ENCODE assay signal across 16 cellular contexts in genomic region chr3:141164844-141165243, GRCh38.
A peak's percentile ranks its signal among the peaks of the same experiment; 100 is the strongest.
DNase-seq lines count a peak whose midpoint lies in the region; ATAC-seq and TF ChIP-seq lines count a peak whose summit lies in the region.
"Had no signal": no experiment of that assay in that cellular context is flagged by ENCODE, and none has a peak within 500 bp of the region (broad histone marks: within the 10 kb centered on the region; RNA-seq: fewer than 3 reads in every experiment).

No MANE protein-coding gene starts in this region.

- H3K27ac ChIP-seq in right atrium auricular region (no peak overlapping the region), H9 (ENCODE audit: insufficient read length, low read depth, low read length) (no peak overlapping the region)
- H3K27ac ChIP-seq: A549, C4-2B had no signal

- H3K27me3 ChIP-seq in right atrium auricular region (no peaks in the 10 kb centered on the region), H9 (ENCODE audit: insufficient read depth, low read length) (no peaks in the 10 kb centered on the region)
- H3K27me3 ChIP-seq: BE2C had no signal

- H3K9me3 Mint-ChIP-seq in nephron = peaks cover 47% of the 10 kb centered on the region
- peaks cover 14 to 16% of the 10 kb centered on the region in 2 experiments for H3K9me3 Mint-ChIP-seq in H9

- DNase-seq in left ventricle myocardium superior = no peak
- no peak for DNase-seq in right atrium auricular region (ENCODE audit: low spot score)
- peak; percentile 8 for DNase-seq in NCI-H69 (lab: John Stamatoyannopoulos, UW)
- DNase-seq in H9 = no peak
- DNase-seq in hippocampal formation (lab: John Stamatoyannopoulos, UW) = no peak
- DNase-seq: BE2C; CD4-positive, alpha-beta memory T cell; COR-L47; DMS153; DMS79 treated with DMSO at 0.1 percent for 48 hours; EL; GOT3 had no signal

- H2BK15ac ChIP-seq in H9 (ENCODE audit: low read depth, low read length) = no peak overlapping the region

- no peak overlapping the region for H3K4me2 ChIP-seq in H9 (ENCODE audit: insufficient read depth, insufficient read length, low read length)
- H3K4me2 ChIP-seq: A549 had no signal

- intact Hi-C loops in left ventricle myocardium superior (cut with micrococcal nuclease) = no loop called here

- no peak overlapping the region for H2BK12ac ChIP-seq in H9 (ENCODE audit: insufficient read length, low read depth, low read length)

- no peak for TF ChIP-seq CTCF in right atrium auricular region (IDR thresholded peaks at IDR 0.05)
- TF ChIP-seq CTCF in nephron (IDR thresholded peaks at IDR 0.05; ENCODE audit: unreplicated experiment in 3 of 3) = no peak
- no peak for TF ChIP-seq CTCF in H9 (conservative IDR thresholded peaks at IDR 0.05)

- peaks cover 37% of the 10 kb centered on the region for H3K36me3 Mint-ChIP-seq in nephron (ENCODE audit: low read depth)
- H3K36me3 Mint-ChIP-seq in H9 (ENCODE audit: insufficient read depth in 1 of 3, low read depth in 3 of 3) = peaks cover 8 to 12% (median 8%) of the 10 kb centered on the region in 3 experiments; a peak in 5 of 7 replicates

- H2BK5ac ChIP-seq in H9 (ENCODE audit: insufficient read length, low read length) = no peak overlapping the region

- peak; percentile 51 for ATAC-seq in left ventricle myocardium superior
- ATAC-seq: A549 had no signal

- no peak overlapping the region for H3K4me3 ChIP-seq in right atrium auricular region
- H3K4me3 ChIP-seq: A549, HAP-1 had no signal

- no peak overlapping the region for H2BK120ac ChIP-seq in H9 (ENCODE audit: low read depth, low read length, poor library complexity, severe bottlenecking)

- no peak overlapping the region for H3K56ac ChIP-seq in H9 (ENCODE audit: insufficient read length, low read depth, low read length)

- H2BK20ac ChIP-seq in H9 (ENCODE audit: low read depth, low read length, poor library complexity, severe bottlenecking) = no peak overlapping the region

- no peaks in the 10 kb centered on the region for H3K79me1 ChIP-seq in H9 (ENCODE audit: insufficient read depth, low read depth, low read length, poor library complexity, severe bottlenecking)

- H3K23ac ChIP-seq in H9 (ENCODE audit: insufficient read length, low read depth, low read length) = no peak overlapping the region

- no peak overlapping the region for H3K9ac ChIP-seq in H9 (ENCODE audit: extremely low read depth, insufficient read length, low read length)

- peaks cover 0 to 14% of the 10 kb centered on the region in 2 donors for H3K9me3 ChIP-seq in right atrium auricular region
- H3K9me3 ChIP-seq in H9 (ENCODE audit: control insufficient read depth, low read depth, low read length) = no peaks in the 10 kb centered on the region
- H3K9me3 ChIP-seq: BE2C had no signal

- H3K36me3 ChIP-seq in right atrium auricular region = no peaks in the 10 kb centered on the region
- H3K36me3 ChIP-seq: BE2C, HAP-1 had no signal

- WGBS in H9 (ENCODE audit: extremely low coverage, insufficient read length, low lambda C conversion rate) = no CpG with 5 or more reads among the region's 5 CpGs

- H4K20me1 ChIP-seq in H9 (ENCODE audit: control insufficient read depth, insufficient read depth, insufficient read length) = no peaks in the 10 kb centered on the region

- H3K27me3 Mint-ChIP-seq in nephron (ENCODE audit: low read depth) (no peaks in the 10 kb centered on the region), H9 (ENCODE audit: low read depth) (0 out of 2 replicates have a peak, but pooled peaks cover 2% of the 10 kb centered on the region)

- H3K14ac ChIP-seq in H9 (ENCODE audit: insufficient read depth, low read length) = no peak overlapping the region

- H4K8ac ChIP-seq in H9 (replicated peaks; ENCODE audit: insufficient read length, low read depth, low read length) = no peak overlapping the region

- H3K27ac Mint-ChIP-seq in nephron (peak overlapping the region; percentile 38 to 79 (median 65)), H9 (no peak overlapping the region)
- H3K27ac Mint-ChIP-seq: CD4-positive, alpha-beta memory T cell had no signal

- H3K23me2 ChIP-seq in H9 (ENCODE audit: insufficient read length, low read depth, low read length, poor library complexity, severe bottlenecking) = no peaks in the 10 kb centered on the region

- H3K4me1 Mint-ChIP-seq in nephron (no peaks in the 10 kb centered on the region), H9 (no peaks in the 10 kb centered on the region)
- H3K4me1 Mint-ChIP-seq: CD4-positive, alpha-beta memory T cell had no signal

- H3K18ac ChIP-seq in H9 (ENCODE audit: insufficient read length, low read depth, low read length) = no peak overlapping the region

- H4K91ac ChIP-seq in H9 (ENCODE audit: insufficient read length, low read depth, low read length) = no peak overlapping the region

- H4K5ac ChIP-seq in H9 (ENCODE audit: insufficient read length, low read depth, low read length) = no peak overlapping the region

- no peak overlapping the region for H2AK5ac ChIP-seq in H9 (ENCODE audit: insufficient read length, low read length)

- H3K4ac ChIP-seq in H9 (ENCODE audit: low read depth, low read length) = no peak overlapping the region

- H3T11ph ChIP-seq in H9 (ENCODE audit: low read length) = no peak overlapping the region

- H2AFZ ChIP-seq in H9 (ENCODE audit: low read length) = no peak overlapping the region

- H3K4me3 Mint-ChIP-seq in nephron (no peak overlapping the region), H9 (no peak overlapping the region)
- H3K4me3 Mint-ChIP-seq: CD4-positive, alpha-beta memory T cell had no signal

- no peaks in the 10 kb centered on the region for H3K4me1 ChIP-seq in right atrium auricular region
- H3K4me1 ChIP-seq in H9 (ENCODE audit: insufficient read depth, low read length) = no peaks in the 10 kb centered on the region
- H3K4me1 ChIP-seq: A549, BE2C, HAP-1 had no signal

- H3K79me2 ChIP-seq in H9 (ENCODE audit: insufficient read depth, low read length) = no peaks in the 10 kb centered on the region

Comparison
In these comparisons a context has a peak if more than half of its experiments do, and no peak if none do; other contexts are left out.
1. H3K27ac Mint-ChIP-seq: peak in nephron (3 of 3); none in H9 (0 of 3).